ENCODE assay signal across 24 cellular contexts in the genomic region with DNA sequence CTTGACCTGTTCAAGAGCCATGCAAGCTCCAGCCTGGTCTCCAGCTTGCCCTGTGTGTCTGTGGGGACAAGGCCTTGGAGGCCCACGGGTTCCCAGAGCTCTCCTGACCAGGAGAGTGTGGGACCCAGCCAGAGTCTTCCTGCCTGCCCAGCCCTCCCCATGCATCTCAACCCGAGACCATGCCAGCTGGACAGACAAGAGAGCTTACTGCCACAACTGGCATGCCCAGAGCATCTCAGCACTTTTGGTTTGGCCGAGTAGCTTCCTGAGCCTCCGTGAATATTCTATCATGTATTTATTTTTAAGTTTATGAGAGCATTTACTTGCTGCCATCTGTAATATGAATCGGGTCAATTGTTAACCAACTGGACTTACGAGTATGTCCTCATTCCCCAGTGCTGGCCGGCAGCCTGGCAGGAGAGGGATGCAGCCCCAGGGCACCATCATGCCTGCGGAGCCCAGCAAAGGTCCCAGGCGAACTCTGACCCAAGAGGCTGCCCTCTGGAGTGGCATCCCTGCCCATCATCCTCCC. TPM values are rescaled to one million over a fixed set of nuclear protein-coding genes. Genes with fewer than 3 reads are reported as not detected.
DNase-seq lines count a peak whose midpoint lies in the region; ATAC-seq and TF ChIP-seq lines count a peak whose summit lies in the region.
"Had no signal": no experiment of that assay in that cellular context is flagged by ENCODE, and none has a peak within 500 bp of the region (broad histone marks: within the 10 kb centered on the region; RNA-seq: fewer than 3 reads in every experiment).

No MANE protein-coding gene starts in this region.

- H2BK12ac ChIP-seq in trophoblast cell (ENCODE audit: low read length) = peak overlapping the region; percentile 58

- H2AFZ ChIP-seq in trophoblast cell (ENCODE audit: insufficient read depth, low read length, poor library complexity) = no peak overlapping the region

- H4K12ac ChIP-seq in trophoblast cell (ENCODE audit: low read depth, low read length) = no peak overlapping the region

- peaks cover 22% of the 10 kb centered on the region for H3K79me1 ChIP-seq in trophoblast cell (ENCODE audit: low read length)

- intact Hi-C loops in left colon (cut with DNase I, micrococcal nuclease) = no loop called here
- intact Hi-C loops in activated T-helper 1 cell treated with anti-CD3 and anti-CD28 coated beads, Interleukin-12 subunit alpha, Interleukin-12 subunit beta, Interleukin-2, Interleukin-4 antibody, amounts not matched to agents 30 ng/mL and 10 ng/mL and 1 ng/mL, durations not matched to agents 14 hours and 24 hours and 36 hours (cut with micrococcal nuclease) = no loop called here

- peak overlapping the region; percentile 44 for H2AK5ac ChIP-seq in trophoblast cell (ENCODE audit: low read length)

- peaks cover 4% of the 10 kb centered on the region for H3K9me3 ChIP-seq in trophoblast cell (ENCODE audit: insufficient read depth, low read depth, low read length)
- H3K9me3 ChIP-seq: stomach, uterus had no signal

- peak overlapping the region; percentile 45 for H2BK120ac ChIP-seq in trophoblast cell (ENCODE audit: insufficient read depth, low read length, poor library complexity)

- no peak overlapping the region for H3K9ac ChIP-seq in trophoblast cell (ENCODE audit: low read length)

- peak overlapping the region; percentile 20 for H3K18ac ChIP-seq in trophoblast cell (ENCODE audit: low read length)

- H3K4me3 Mint-ChIP-seq in activated T-helper 1 cell treated with anti-CD3 and anti-CD28 coated beads, Interleukin-12 subunit alpha, Interleukin-12 subunit beta, Interleukin-2, Interleukin-4 antibody, amounts not matched to agents 30 ng/mL and 10 ng/mL and 1 ng/mL, durations not matched to agents 14 hours and 24 hours and 36 hours = no peak overlapping the region
- H3K4me3 Mint-ChIP-seq: CD4-positive, alpha-beta T cell; naive B cell; T-cell had no signal

- no peaks in the 10 kb centered on the region for H3K36me3 ChIP-seq in trophoblast cell (ENCODE audit: control insufficient read depth in 1 of 2, insufficient read depth in 2 of 2, low read length in 2 of 2)
- H3K36me3 ChIP-seq: uterus had no signal

- H3K9me3 Mint-ChIP-seq in activated T-helper 1 cell treated with anti-CD3 and anti-CD28 coated beads, Interleukin-12 subunit alpha, Interleukin-12 subunit beta, Interleukin-2, Interleukin-4 antibody, amounts not matched to agents 30 ng/mL and 10 ng/mL and 1 ng/mL, durations not matched to agents 14 hours and 24 hours and 36 hours = no peaks in the 10 kb centered on the region
- H3K9me3 Mint-ChIP-seq: CD4-positive, alpha-beta T cell; naive B cell; T-cell had no signal

- DNase-seq in left colon = no peak
- DNase-seq in trophoblast cell = peak; percentile 78 to 87
- no peak for DNase-seq in Kasumi-1 (lab: John Stamatoyannopoulos, UW)
- DNase-seq in activated T-helper 1 cell treated with anti-CD3 and anti-CD28 coated beads, Interleukin-12 subunit alpha, Interleukin-12 subunit beta, Interleukin-2, Interleukin-4 antibody, amounts not matched to agents 30 ng/mL and 10 ng/mL and 1 ng/mL, durations not matched to agents 14 hours and 24 hours and 36 hours (ENCODE audit: low spot score) = no peak
- DNase-seq: activated CD4-positive, alpha-beta T cell treated with anti-CD3 and anti-CD28 coated beads, Interleukin-2, amount 50 U/mL, for 1 hour; activated CD8-positive, alpha-beta memory T cell treated with anti-CD3 and anti-CD28 coated beads, Interleukin-2, amount 50 U/mL, for 4 hours; activated gamma-delta T cell; CD4-positive, alpha-beta T cell; central memory CD4-positive, alpha-beta T cell; DMS53; foreskin melanocyte; naive B cell; NCI-H2029; NK-92 treated with Interleukin-12 subunit alpha and Interleukin-12 subunit beta, amount 100 ng/mL, for 24 hours; small intestine; stimulated activated CD4-positive, alpha-beta T cell treated with anti-CD3 and anti-CD28 coated beads, Interleukin-2, amount 100 ng/mL, for 48 hours; stomach; T-cell; uterus had no signal

- H4K8ac ChIP-seq in trophoblast cell (ENCODE audit: low read depth, low read length) = no peak overlapping the region

- H3K27me3 ChIP-seq in trophoblast cell (ENCODE audit: insufficient read depth, low read length) = no peaks in the 10 kb centered on the region
- H3K27me3 ChIP-seq: stomach, uterus had no signal

- H3K36me3 Mint-ChIP-seq in activated T-helper 1 cell treated with anti-CD3 and anti-CD28 coated beads, Interleukin-12 subunit alpha, Interleukin-12 subunit beta, Interleukin-2, Interleukin-4 antibody, amounts not matched to agents 30 ng/mL and 10 ng/mL and 1 ng/mL, durations not matched to agents 14 hours and 24 hours and 36 hours (ENCODE audit: low read depth) = no peaks in the 10 kb centered on the region
- H3K36me3 Mint-ChIP-seq: naive B cell, T-cell had no signal

- peaks cover 41 to 45% of the 10 kb centered on the region in 2 experiments for H3K4me1 ChIP-seq in trophoblast cell (ENCODE audit: control insufficient read depth in 1 of 2, insufficient read depth in 2 of 2, low read length in 2 of 2)
- H3K4me1 ChIP-seq: uterus had no signal

- no peak overlapping the region for H3K4me3 ChIP-seq in trophoblast cell (ENCODE audit: low read depth, low read length)
- H3K4me3 ChIP-seq: stomach, uterus had no signal

- no peaks in the 10 kb centered on the region for H3K4me1 Mint-ChIP-seq in activated T-helper 1 cell treated with anti-CD3 and anti-CD28 coated beads, Interleukin-12 subunit alpha, Interleukin-12 subunit beta, Interleukin-2, Interleukin-4 antibody, amounts not matched to agents 30 ng/mL and 10 ng/mL and 1 ng/mL, durations not matched to agents 14 hours and 24 hours and 36 hours (ENCODE audit: low read depth)

- H3K27ac Mint-ChIP-seq in activated T-helper 1 cell treated with anti-CD3 and anti-CD28 coated beads, Interleukin-12 subunit alpha, Interleukin-12 subunit beta, Interleukin-2, Interleukin-4 antibody, amounts not matched to agents 30 ng/mL and 10 ng/mL and 1 ng/mL, durations not matched to agents 14 hours and 24 hours and 36 hours = no peak overlapping the region
- H3K27ac Mint-ChIP-seq: CD4-positive, alpha-beta T cell; naive B cell; T-cell had no signal

- no peak overlapping the region for H3K23ac ChIP-seq in trophoblast cell (ENCODE audit: low read length)

- H3K4me2 ChIP-seq in trophoblast cell (ENCODE audit: low read length) = no peak overlapping the region

- H2BK5ac ChIP-seq in trophoblast cell (ENCODE audit: low read depth, low read length, poor library complexity) = peak overlapping the region; percentile 24

- ATAC-seq in left colon = peak; percentile 49
- ATAC-seq in GM19395 (IDR thresholded peaks at IDR 0.05; ENCODE audit: unreplicated experiment) = no peak
- ATAC-seq in GM18870 (IDR thresholded peaks at IDR 0.05; ENCODE audit: unreplicated experiment) = no peak
- ATAC-seq: T-cell had no signal

- H3K79me2 ChIP-seq in trophoblast cell (ENCODE audit: control insufficient read depth, insufficient read depth, low read length, poor library complexity) = peaks cover 4% of the 10 kb centered on the region

- peak overlapping the region; percentile 7 for H3K4ac ChIP-seq in trophoblast cell (ENCODE audit: low read depth, low read length)

- TF ChIP-seq CTCF in C4-2B (conservative IDR thresholded peaks at IDR 0.05) (no peak), VCaP (conservative IDR thresholded peaks at IDR 0.05) (no peak)

- peak overlapping the region; percentile 69 for H4K91ac ChIP-seq in trophoblast cell (ENCODE audit: low read depth, low read length)

- H3K27ac ChIP-seq in C4-2B (peak overlapping the region; percentile 99), VCaP (peak overlapping the region; percentile 98), trophoblast cell (ENCODE audit: low read depth, low read length) (no peak overlapping the region)
- H3K27ac ChIP-seq: uterus had no signal

- WGBS in trophoblast cell (ENCODE audit: extremely low coverage, insufficient coverage, insufficient read length) = no CpG with 5 or more reads among the region's 9 CpGs

- H3K14ac ChIP-seq in trophoblast cell (ENCODE audit: low read length) = peak overlapping the region; percentile 67

- peaks cover 5% of the 10 kb centered on the region for H3K27me3 Mint-ChIP-seq in activated T-helper 1 cell treated with anti-CD3 and anti-CD28 coated beads, Interleukin-12 subunit alpha, Interleukin-12 subunit beta, Interleukin-2, Interleukin-4 antibody, amounts not matched to agents 30 ng/mL and 10 ng/mL and 1 ng/mL, durations not matched to agents 14 hours and 24 hours and 36 hours (ENCODE audit: insufficient read depth)
- H3K27me3 Mint-ChIP-seq: CD4-positive, alpha-beta T cell; T-cell had no signal

RNA-seq across cellular contexts. Expression of a gene that starts 14.9 kb away (rescaled TPM):
- 1 to 10 TPM in 1 of 2 donors, under 1 TPM in 1; 0.45 to 2.4 TPM for total RNA-seq in left colon
- 1.4 and 1.5 TPM in 2 replicates for polyA plus RNA-seq in trophoblast cell (2013)
- not detected in 2 replicates for total RNA-seq in activated T-helper 1 cell treated with anti-CD3 and anti-CD28 coated beads, Interleukin-12 subunit alpha, Interleukin-12 subunit beta, Interleukin-2, Interleukin-4 antibody, amounts not matched to agents 30 ng/mL and 10 ng/mL and 1 ng/mL, durations not matched to agents 14 hours and 24 hours and 36 hours
- total RNA-seq: CD4-positive, alpha-beta T cell; NCI-H460; T-cell had no signal

RNA-seq across cellular contexts. Expression of a gene that starts 20.3 kb away (rescaled TPM):
- 10 to 100 TPM; 40.5 to 52.6 TPM for total RNA-seq in left colon
- polyA plus RNA-seq in trophoblast cell (2013) = 65.9 and 67.3 TPM in 2 replicates
- 123 and 139 TPM in 2 replicates for total RNA-seq in activated T-helper 1 cell treated with anti-CD3 and anti-CD28 coated beads, Interleukin-12 subunit alpha, Interleukin-12 subunit beta, Interleukin-2, Interleukin-4 antibody, amounts not matched to agents 30 ng/mL and 10 ng/mL and 1 ng/mL, durations not matched to agents 14 hours and 24 hours and 36 hours

RNA-seq across cellular contexts. Expression of a gene that starts 57.1 kb away (rescaled TPM):
- total RNA-seq in left colon = 10 to 100 TPM; 62.6 to 66.7 TPM
- 28.0 TPM in 2 replicates for polyA plus RNA-seq in trophoblast cell (2013)
- total RNA-seq in activated T-helper 1 cell treated with anti-CD3 and anti-CD28 coated beads, Interleukin-12 subunit alpha, Interleukin-12 subunit beta, Interleukin-2, Interleukin-4 antibody, amounts not matched to agents 30 ng/mL and 10 ng/mL and 1 ng/mL, durations not matched to agents 14 hours and 24 hours and 36 hours = 63.6 and 64.4 TPM in 2 replicates

Comparison
In these comparisons a context has a peak if more than half of its experiments do, and no peak if none do; other contexts are left out.
1. DNase-seq: peak in trophoblast cell (2 of 2); none in left colon (0 of 2), Kasumi-1 (0 of 2) and activated T-helper 1 cell treated with anti-CD3 and anti-CD28 coated beads, Interleukin-12 subunit alpha, Interleukin-12 subunit beta, Interleukin-2, Interleukin-4 antibody, amounts not matched to agents 30 ng/mL and 10 ng/mL and 1 ng/mL, durations not matched to agents 14 hours and 24 hours and 36 hours (single experiment).